In the genomic region with DNA sequence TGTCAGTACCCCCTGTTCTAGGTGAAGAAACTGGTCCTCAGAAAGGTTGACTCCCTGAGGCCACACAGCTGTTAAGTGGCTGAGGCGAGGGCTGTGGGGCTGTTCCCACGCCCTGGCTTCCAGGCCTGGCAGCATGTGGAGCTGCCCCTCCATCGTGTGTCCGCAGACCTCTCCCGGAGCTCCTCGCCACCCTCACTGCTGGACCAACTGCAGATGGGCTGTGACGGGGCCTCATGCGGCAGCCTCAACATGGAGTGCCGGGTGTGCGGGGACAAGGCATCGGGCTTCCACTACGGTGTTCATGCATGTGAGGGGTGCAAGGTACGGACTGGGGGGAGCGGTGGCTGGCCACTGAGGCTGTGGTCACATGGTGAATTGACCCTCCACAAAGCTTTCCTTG, we compare ENCODE assay signal across 31 cellular contexts. TPM values are rescaled to one million over a fixed set of nuclear protein-coding genes. Genes with fewer than 3 reads are reported as not detected.
DNase-seq lines count a peak whose midpoint lies in the region; ATAC-seq lines count a peak whose summit lies in the region.
"Had no signal": no experiment of that assay in that cellular context is flagged by ENCODE, and none has a peak within 500 bp of the region (broad histone marks: within the 10 kb centered on the region; RNA-seq: fewer than 3 reads in every experiment).

No MANE protein-coding gene starts in this region.

- peak overlapping the region; percentile 41 to 87 for H3K18ac ChIP-seq in mesenchymal stem cell (ENCODE audit: low read depth in 1 of 2, low read length in 2 of 2)
- H3K18ac ChIP-seq in mesendoderm (ENCODE audit: low read length): no peak overlapping the region

- no peak for DNase-seq in CD4-positive, CD25-positive, alpha-beta regulatory T cell
- DNase-seq in T-cell: no peak
- DNase-seq in mesenchymal stem cell: no peak
- DNase-seq in mesendoderm: no peak
- DNase-seq: activated CD4-positive, alpha-beta T cell treated with anti-CD3 and anti-CD28 coated beads, Interleukin-2, amount 50 U/mL, for 4 hours; activated CD8-positive, alpha-beta memory T cell treated with anti-CD3 and anti-CD28 coated beads, Interleukin-2, amount 50 U/mL, for 48 hours; Calu3; colonic mucosa; DMS79; effector CD4-positive, alpha-beta T cell; GDM1; GOT3; hippocampal formation; mucosa of descending colon; NCI-H2107; NCI-H446; NCI-H748 treated with DMSO at 0.1 percent for 48 hours; SHP77; stimulated activated naive CD4-positive, alpha-beta T cell treated with Interleukin-2 at 50 U/mL for 16 hours; T1000 had no signal

- no peaks in the 10 kb centered on the region for H3K79me2 ChIP-seq in mesendoderm (ENCODE audit: control insufficient read depth, insufficient read depth, low read length)

- H2BK5ac ChIP-seq in mesenchymal stem cell (ENCODE audit: low read depth, low read length, poor library complexity, severe bottlenecking) (no peak overlapping the region), mesendoderm (ENCODE audit: low read length) (no peak overlapping the region)

- ATAC-seq in CD4-positive, CD25-positive, alpha-beta regulatory T cell (ENCODE audit: low read depth in 2 of 2): no peak
- ATAC-seq in T-cell (replicated peaks in 1 of 4) (no peak), GM18520 (IDR thresholded peaks at IDR 0.05; ENCODE audit: unreplicated experiment) (no peak), GM19035 (IDR thresholded peaks at IDR 0.05; ENCODE audit: unreplicated experiment) (no peak)
- ATAC-seq: activated naive CD4-positive, alpha-beta T cell treated with anti-CD3 and anti-CD28 coated beads, Interleukin-2, amount 50 U/mL, for 72 hours; Panc1 had no signal

- H3K4me2 ChIP-seq in BLaER1 (peak overlapping the region; percentile 77), mesenchymal stem cell (ENCODE audit: low read length, poor library complexity, severe bottlenecking) (no peak overlapping the region), mesendoderm (ENCODE audit: low read length) (no peak overlapping the region)
- H3K4me2 ChIP-seq: smooth muscle cell had no signal

- POLR2A ChIA-PET in T-cell (lab: Charles Lee): interaction anchor here (0.6 kb wide), 2 partner anchors 44 to 105 kb away, joined by 3 to 4 read pairs; no protein-coding TSS in a partner anchor

- no peak overlapping the region for H3K56ac ChIP-seq in mesendoderm (ENCODE audit: low read length)

- peaks cover 55% of the 10 kb centered on the region for H3K36me3 ChIP-seq in BLaER1
- H3K36me3 ChIP-seq in CD4-positive, CD25-positive, alpha-beta regulatory T cell (ENCODE audit: control insufficient read depth, insufficient read depth, low read length): peaks cover 39% of the 10 kb centered on the region
- peaks cover 39 to 47% of the 10 kb centered on the region in 2 experiments for H3K36me3 ChIP-seq in mesenchymal stem cell (ENCODE audit: control insufficient read depth in 1 of 2, insufficient read depth in 2 of 2, low read depth in 1 of 2, low read length in 2 of 2)
- H3K36me3 ChIP-seq in mesendoderm (ENCODE audit: control insufficient read depth, insufficient read depth, low read length): peaks cover 4% of the 10 kb centered on the region
- H3K36me3 ChIP-seq: colonic mucosa had no signal

- H3K36me3 Mint-ChIP-seq in CD4-positive, CD25-positive, alpha-beta regulatory T cell: peaks cover 26% of the 10 kb centered on the region
- H3K36me3 Mint-ChIP-seq in T-cell: peaks cover 32% of the 10 kb centered on the region

- H3K9me3 ChIP-seq in BLaER1: no peaks in the 10 kb centered on the region
- no peaks in the 10 kb centered on the region for H3K9me3 ChIP-seq in CD4-positive, CD25-positive, alpha-beta regulatory T cell (ENCODE audit: control insufficient read depth in 2 of 2, low read length in 2 of 2)
- H3K9me3 ChIP-seq in mesenchymal stem cell (ENCODE audit: control insufficient read depth, low read length): no peaks in the 10 kb centered on the region
- H3K9me3 ChIP-seq: colonic mucosa, mucosa of descending colon, right atrium auricular region, suprapubic skin, upper lobe of left lung had no signal

- no peaks in the 10 kb centered on the region for H3K27me3 Mint-ChIP-seq in CD4-positive, CD25-positive, alpha-beta regulatory T cell
- no peaks in the 10 kb centered on the region for H3K27me3 Mint-ChIP-seq in T-cell

- H3K14ac ChIP-seq in mesenchymal stem cell (ENCODE audit: low read length in 2 of 2): peak overlapping the region in 1 of 2 experiments; percentile 3

- H3K79me1 ChIP-seq in mesenchymal stem cell (replicated peaks; ENCODE audit: low read length, poor library complexity, severe bottlenecking): peaks cover 2% of the 10 kb centered on the region
- H3K79me1 ChIP-seq in mesendoderm (ENCODE audit: low read length): no peaks in the 10 kb centered on the region

- peak overlapping the region in 2 of 4 donors; percentile 36 to 43 for H3K4me3 Mint-ChIP-seq in CD4-positive, CD25-positive, alpha-beta regulatory T cell
- H3K4me3 Mint-ChIP-seq in T-cell: peak overlapping the region in 1 of 3 donors; percentile 68

- no peak overlapping the region for H2AFZ ChIP-seq in mesenchymal stem cell (ENCODE audit: low read depth, low read length)

- no peaks in the 10 kb centered on the region for H3K9me3 Mint-ChIP-seq in CD4-positive, CD25-positive, alpha-beta regulatory T cell
- no peaks in the 10 kb centered on the region for H3K9me3 Mint-ChIP-seq in T-cell
- H3K9me3 Mint-ChIP-seq: activated naive CD4-positive, alpha-beta T cell treated with anti-CD3 and anti-CD28 coated beads, Interleukin-2, amount 50 U/mL, for 72 hours had no signal

- H2BK12ac ChIP-seq in mesenchymal stem cell (ENCODE audit: low read length in 2 of 2): peak overlapping the region; percentile 50 to 96

- H3K23ac ChIP-seq in mesenchymal stem cell (ENCODE audit: low read length in 2 of 2) (no peak overlapping the region), mesendoderm (ENCODE audit: low read length) (no peak overlapping the region)

- H3K9ac ChIP-seq in BLaER1 (peak overlapping the region; percentile 43; the same call in 1 of the 2 replicates), mesenchymal stem cell (ENCODE audit: low read length) (no peak overlapping the region), mesendoderm (ENCODE audit: low read length) (no peak overlapping the region)

- H3K27me3 ChIP-seq in BLaER1 (no peaks in the 10 kb centered on the region), mesenchymal stem cell (ENCODE audit: control insufficient read depth in 1 of 2, insufficient read depth in 1 of 2, low read length in 2 of 2) (no peaks in the 10 kb centered on the region), mesendoderm (ENCODE audit: insufficient read depth, low read length, poor library complexity) (no peaks in the 10 kb centered on the region)
- no peaks in the 10 kb centered on the region for H3K27me3 ChIP-seq in CD4-positive, CD25-positive, alpha-beta regulatory T cell (ENCODE audit: control insufficient read depth, insufficient read depth, low read length)
- H3K27me3 ChIP-seq: colonic mucosa, right atrium auricular region, suprapubic skin, upper lobe of left lung had no signal

- peak overlapping the region; percentile 97 for H4K91ac ChIP-seq in mesenchymal stem cell (ENCODE audit: low read length)

- H3K27ac ChIP-seq in BLaER1 (peak overlapping the region; percentile 63), mesenchymal stem cell (ENCODE audit: low read length, poor library complexity, severe bottlenecking) (no peak overlapping the region), mesendoderm (ENCODE audit: low read depth, low read length) (no peak overlapping the region)
- H3K27ac ChIP-seq in CD4-positive, CD25-positive, alpha-beta regulatory T cell (ENCODE audit: insufficient read depth, low read length, poor library complexity, severe bottlenecking): no peak overlapping the region
- H3K27ac ChIP-seq: C4-2B, colonic mucosa, right atrium auricular region, suprapubic skin, upper lobe of left lung had no signal

- H3K27ac Mint-ChIP-seq in CD4-positive, CD25-positive, alpha-beta regulatory T cell: peak overlapping the region in 2 of 3 donors; percentile 75 to 88
- peak overlapping the region; percentile 84 to 86 for H3K27ac Mint-ChIP-seq in T-cell

- CTCF ChIA-PET in T-cell (lab: Charles Lee): interaction anchor here (1.0 to 1.3 kb wide), 2 partner anchors 12 to 78 kb away, joined by 3 to 4 read pairs; partner anchors contain the start of gene PPARD (in 1 of the 2)

- WGBS in mesenchymal stem cell: 94% methylated on average over 14 of the region's 14 CpGs
- no CpG with 5 or more reads among the region's 14 CpGs for WGBS in mesendoderm (ENCODE audit: extremely low coverage, insufficient coverage, low lambda C conversion rate)

- H2BK120ac ChIP-seq in mesenchymal stem cell (ENCODE audit: low read depth, low read length) (peak overlapping the region; percentile 11), mesendoderm (ENCODE audit: low read depth, low read length) (no peak overlapping the region)

- H4K5ac ChIP-seq in mesendoderm (ENCODE audit: low read length): no peak overlapping the region

- H3K4me1 ChIP-seq in BLaER1 (peaks cover 53% of the 10 kb centered on the region), mesenchymal stem cell (ENCODE audit: control insufficient read depth, insufficient read depth, low read depth, low read length) (peaks cover 17% of the 10 kb centered on the region), mesendoderm (ENCODE audit: control insufficient read depth, low read depth, low read length) (peaks cover 6% of the 10 kb centered on the region)
- H3K4me1 ChIP-seq in CD4-positive, CD25-positive, alpha-beta regulatory T cell (ENCODE audit: control insufficient read depth, insufficient read depth, low read length, poor library complexity, severe bottlenecking): peaks cover 19% of the 10 kb centered on the region

- H3K4ac ChIP-seq in mesenchymal stem cell (ENCODE audit: low read depth in 1 of 2, low read length in 2 of 2): peak overlapping the region; percentile 8 to 88
- no peak overlapping the region for H3K4ac ChIP-seq in mesendoderm (ENCODE audit: low read depth, low read length)

- peak overlapping the region; percentile 86 for H4K8ac ChIP-seq in mesenchymal stem cell (ENCODE audit: low read length)
- H4K8ac ChIP-seq in mesendoderm (ENCODE audit: low read depth, low read length): no peak overlapping the region

- peak overlapping the region; percentile 71 for H2BK15ac ChIP-seq in mesenchymal stem cell (ENCODE audit: low read depth, poor library complexity, severe bottlenecking)
- H2BK15ac ChIP-seq in mesendoderm (replicated peaks; ENCODE audit: low read depth): no peak overlapping the region

- peaks cover 1% of the 10 kb centered on the region; the same call in 1 of the 2 replicates for H4K20me1 ChIP-seq in BLaER1

- peaks cover 0 to 37% (median 22%) of the 10 kb centered on the region in 4 donors for H3K4me1 Mint-ChIP-seq in CD4-positive, CD25-positive, alpha-beta regulatory T cell
- peaks cover 35 to 44% (median 37%) of the 10 kb centered on the region in 3 donors for H3K4me1 Mint-ChIP-seq in T-cell

- H3K4me3 ChIP-seq in BLaER1 (no peak overlapping the region), mesenchymal stem cell (ENCODE audit: insufficient read depth in 1 of 2, low read depth in 1 of 2, low read length in 2 of 2) (no peak overlapping the region), mesendoderm (ENCODE audit: low read length) (no peak overlapping the region)
- no peak overlapping the region for H3K4me3 ChIP-seq in CD4-positive, CD25-positive, alpha-beta regulatory T cell (ENCODE audit: low read depth, low read length)
- H3K4me3 ChIP-seq: colonic mucosa, lung, mucosa of descending colon, right atrium auricular region, smooth muscle cell, suprapubic skin, upper lobe of left lung had no signal

- no peak overlapping the region for H2AK5ac ChIP-seq in mesenchymal stem cell (ENCODE audit: low read length, severe bottlenecking)
- H2AK5ac ChIP-seq in mesendoderm (ENCODE audit: low read length): no peak overlapping the region

RNA-seq across cellular contexts. Expression of gene FANCE, which starts 32.2 kb away (rescaled TPM):
- total RNA-seq in CD4-positive, CD25-positive, alpha-beta regulatory T cell: 5.5 TPM
- polyA plus RNA-seq in CD4-positive, CD25-positive, alpha-beta regulatory T cell: 1 to 10 TPM; 4.8 to 6.6 (median 5.2) TPM
- total RNA-seq in T-cell: 10 to 100 TPM in 3 of 5 donors, 1 to 10 TPM in 2; 5.6 to 12.8 (median 11.7) TPM
- polyA plus RNA-seq in mesenchymal stem cell (2013, experiment 1 of 2): 2.3 TPM
- 2.3 TPM for polyA plus RNA-seq in mesenchymal stem cell (2013, experiment 2 of 2)
- polyA plus RNA-seq in mesendoderm (2013, experiment 1 of 2): 6.7 TPM
- polyA plus RNA-seq in mesendoderm (2013, experiment 2 of 2): 6.7 TPM

RNA-seq across cellular contexts. Expression of gene RPL10A, which starts 48.2 kb away (rescaled TPM):
- total RNA-seq in CD4-positive, CD25-positive, alpha-beta regulatory T cell: 1,327 TPM
- polyA plus RNA-seq in CD4-positive, CD25-positive, alpha-beta regulatory T cell: 1,000 to 10,000 TPM in 2 of 4 donors, 100 to 1,000 TPM in 2; 848 to 1,343 (median 1,026) TPM
- total RNA-seq in T-cell: 1,000 to 10,000 TPM; 1,890 to 2,203 (median 2,081) TPM
- polyA plus RNA-seq in mesenchymal stem cell (2013, experiment 1 of 2): 1,727 TPM
- polyA plus RNA-seq in mesenchymal stem cell (2013, experiment 2 of 2): 1,711 TPM
- 2,328 TPM for polyA plus RNA-seq in mesendoderm (2013, experiment 1 of 2)
- 2,329 TPM for polyA plus RNA-seq in mesendoderm (2013, experiment 2 of 2)
